1 cellular context compared by ENCODE assay signal in genomic region chr2:17830053-17831034, GRCh38.
TF ChIP-seq lines count a peak whose summit lies in the region.

No MANE protein-coding gene starts in this region.

TF ChIP-seq in HepG2, 621 proteins besides CTCF, POLR2A, EP300 and RAD21 (continued from another document and continues in another):
- TF ChIP-seq ZNF678 (CRISPR knock-in tag; IDR thresholded peaks at IDR 0.05): no peak
- no peak; the same call in 1 of the 2 replicates for TF ChIP-seq E2F5 (CRISPR knock-in tag; conservative IDR thresholded peaks at IDR 0.05)
- no peak for TF ChIP-seq ZNF597 (CRISPR knock-in tag; IDR thresholded peaks at IDR 0.05)
- no peak for TF ChIP-seq TERF1 (CRISPR knock-in tag; IDR thresholded peaks at IDR 0.05)
- no peak for TF ChIP-seq KLF15 (CRISPR knock-in tag; IDR thresholded peaks at IDR 0.05; ENCODE audit: borderline replicate concordance)
- TF ChIP-seq KDM3A (CRISPR knock-in tag; IDR thresholded peaks at IDR 0.05; ENCODE audit: low read depth): 0 out of 2 replicates have a peak, but pooled peaks have one; percentile 38
- no peak for TF ChIP-seq HMGA1 (CRISPR knock-in tag; conservative IDR thresholded peaks at IDR 0.05)
- TF ChIP-seq LCORL (IDR thresholded peaks at IDR 0.05): no peak
- 0 out of 2 replicates have a peak, but pooled peaks have one; percentile 30 for TF ChIP-seq LCORL (CRISPR knock-in tag; IDR thresholded peaks at IDR 0.05)
- TF ChIP-seq ZFP1 (CRISPR knock-in tag; IDR thresholded peaks at IDR 0.05): no peak
- 0 out of 2 replicates have a peak, but pooled peaks have one; percentile 23 for TF ChIP-seq THAP7 (CRISPR knock-in tag; IDR thresholded peaks at IDR 0.05)
- no peak for TF ChIP-seq JUNB (CRISPR knock-in tag; IDR thresholded peaks at IDR 0.05; ENCODE audit: borderline replicate concordance)
- TF ChIP-seq GRHL1 (CRISPR knock-in tag; conservative IDR thresholded peaks at IDR 0.05): no peak
- no peak for TF ChIP-seq PHF21A (CRISPR knock-in tag; IDR thresholded peaks at IDR 0.05)
- 0 out of 2 replicates have a peak, but pooled peaks have one; percentile 27 for TF ChIP-seq CHD2 (IDR thresholded peaks at IDR 0.05; ENCODE audit: low read depth, low read length)
- no peak for TF ChIP-seq PITX1 (CRISPR knock-in tag; IDR thresholded peaks at IDR 0.05)
- no peak for TF ChIP-seq CBX1 (IDR thresholded peaks at IDR 0.05; ENCODE audit: low read depth)
- no peak for TF ChIP-seq JUND (CRISPR knock-in tag; IDR thresholded peaks at IDR 0.05)
- TF ChIP-seq ZNF337 (CRISPR knock-in tag; IDR thresholded peaks at IDR 0.05; ENCODE audit: borderline replicate concordance, low read depth): 0 out of 2 replicates have a peak, but pooled peaks have one; percentile 52
- no peak for TF ChIP-seq ZBTB14 (CRISPR knock-in tag; IDR thresholded peaks at IDR 0.05)
- TF ChIP-seq ZGPAT (CRISPR knock-in tag; IDR thresholded peaks at IDR 0.05): peak; percentile 62
- no peak for TF ChIP-seq ZNF318 (CRISPR knock-in tag; IDR thresholded peaks at IDR 0.05)
- no peak for TF ChIP-seq SKI (IDR thresholded peaks at IDR 0.05; ENCODE audit: partially characterized antibody)
- TF ChIP-seq MXD4 (CRISPR knock-in tag; IDR thresholded peaks at IDR 0.05): no peak
- TF ChIP-seq ZNF331 (CRISPR knock-in tag; IDR thresholded peaks at IDR 0.05): peak; percentile 37; the same call in 1 of the 2 replicates
- no peak for TF ChIP-seq ZNF775 (CRISPR knock-in tag; IDR thresholded peaks at IDR 0.05; ENCODE audit: borderline replicate concordance)
- no peak for TF ChIP-seq ZNF570 (CRISPR knock-in tag; IDR thresholded peaks at IDR 0.05; ENCODE audit: borderline replicate concordance)
- TF ChIP-seq ZNF7 (CRISPR knock-in tag; IDR thresholded peaks at IDR 0.05): no peak
- TF ChIP-seq FOXO1 (CRISPR knock-in tag; IDR thresholded peaks at IDR 0.05): peak; percentile 61; the same call in 1 of the 2 replicates
- TF ChIP-seq EED (CRISPR knock-in tag; IDR thresholded peaks at IDR 0.05): peak; percentile 76; the same call in 1 of the 2 replicates
- TF ChIP-seq GMEB2 (CRISPR knock-in tag; IDR thresholded peaks at IDR 0.05; ENCODE audit: low read depth): no peak
- no peak for TF ChIP-seq GLMP (CRISPR knock-in tag; IDR thresholded peaks at IDR 0.05; ENCODE audit: borderline replicate concordance)
